ENCODE assay signal across 12 cellular contexts in genomic region chr9:106467847-106468163, GRCh38.
"Had no signal": no experiment of that assay in that cellular context is flagged by ENCODE, and none has a peak within 500 bp of the region (broad histone marks: within the 10 kb centered on the region; RNA-seq: fewer than 3 reads in every experiment).

No MANE protein-coding gene starts in this region.

- H3K4me3 ChIP-seq: ascending aorta, breast epithelium, gastroesophageal sphincter, right lobe of liver, suprapubic skin had no signal

- H3K36me3 ChIP-seq: ascending aorta, breast epithelium, gastroesophageal sphincter, right lobe of liver, suprapubic skin had no signal

- ATAC-seq: activated naive CD8-positive, alpha-beta T cell treated with anti-CD3 and anti-CD28 coated beads, Interleukin-2, amount 50 U/mL, for 24 hours; gastroesophageal sphincter had no signal

- H3K27me3 ChIP-seq: ascending aorta, breast epithelium, gastroesophageal sphincter, right lobe of liver, suprapubic skin had no signal

- H3K9me3 ChIP-seq: ascending aorta, right lobe of liver, suprapubic skin had no signal

- H3K4me1 ChIP-seq: ascending aorta, breast epithelium, gastroesophageal sphincter, right lobe of liver, suprapubic skin had no signal

- H3K27ac ChIP-seq: ascending aorta, breast epithelium, gastroesophageal sphincter, right lobe of liver, suprapubic skin had no signal

- DNase-seq: activated CD4-positive, CD25-positive, alpha-beta regulatory T cell treated with anti-CD3 and anti-CD28 coated beads, Interleukin-2, amount 50 U/mL, for 72 hours; activated naive CD4-positive, alpha-beta T cell treated with Interleukin-2 at 50 U/mL for 16 hours; activated naive CD8-positive, alpha-beta T cell treated with anti-CD3 and anti-CD28 coated beads, Interleukin-2, amount 50 U/mL, for 24 hours; activated T-cell treated with anti-CD3 and anti-CD28 coated beads for 4 hours; dermis blood vessel endothelial cell; erythroblast; kidney; right lobe of liver had no signal
